ENCODE assay signal across 19 cellular contexts in genomic region chr12:40688085-40688725, GRCh38. TPM values are rescaled to one million over a fixed set of nuclear protein-coding genes. Genes with fewer than 3 reads are reported as not detected.
"Had no signal": no experiment of that assay in that cellular context is flagged by ENCODE, and none has a peak within 500 bp of the region (broad histone marks: within the 10 kb centered on the region; RNA-seq: fewer than 3 reads in every experiment).

No MANE protein-coding gene starts in this region.

- ATAC-seq: effector memory CD8-positive, alpha-beta T cell; left ventricle myocardium superior; lower lobe of right lung; naive thymus-derived CD8-positive, alpha-beta T cell; psoas muscle; sciatic nerve; stimulated activated naive CD8-positive, alpha-beta T cell treated with anti-CD3 and anti-CD28 coated beads, Interleukin-15, amount 100 ng/mL, for 72 hours had no signal

- DNase-seq: cortex of kidney; effector memory CD8-positive, alpha-beta T cell; erythroblast; esophagus squamous epithelium; left ventricle myocardium superior; lower lobe of right lung; naive thymus-derived CD8-positive, alpha-beta T cell; occipital lobe; psoas muscle; stimulated activated CD4-positive, alpha-beta T cell treated with anti-CD3 and anti-CD28 coated beads, Interleukin-12 subunit alpha, Interleukin-12 subunit beta, amount 100 ng/mL, for 4 hours; stimulated activated CD4-positive, alpha-beta T cell treated with anti-CD3 and anti-CD28 coated beads, Interleukin-1b, Interleukin-23, amount 100 ng/mL, for 48 hours; stimulated activated CD4-positive, alpha-beta T cell treated with anti-CD3 and anti-CD28 coated beads, Interleukin-4, amount 100 ng/mL, for 1 hour; stimulated activated CD8-positive, alpha-beta memory T cell treated with anti-CD3 and anti-CD28 coated beads, Interleukin-4, amount 100 ng/mL, for 48 hours; stimulated activated naive CD4-positive, alpha-beta T cell; stimulated activated naive CD8-positive, alpha-beta T cell treated with anti-CD3 and anti-CD28 coated beads, Interleukin-15, amount 100 ng/mL, for 72 hours; tibial artery had no signal

RNA-seq across cellular contexts. Expression of gene CNTN1, which starts 4.0 kb away (rescaled TPM):
- total RNA-seq: dermis microvascular lymphatic vessel endothelial cell; myocyte; naive thymus-derived CD8-positive, alpha-beta T cell had no signal
